ENCODE assay signal across 15 cellular contexts in genomic region chr10:96846926-96847325, GRCh38. TPM values are rescaled to one million over a fixed set of nuclear protein-coding genes. Genes with fewer than 3 reads are reported as not detected.
DNase-seq lines count a peak whose midpoint lies in the region; ATAC-seq and TF ChIP-seq lines count a peak whose summit lies in the region.
"Had no signal": no experiment of that assay in that cellular context is flagged by ENCODE, and none has a peak within 500 bp of the region (broad histone marks: within the 10 kb centered on the region; RNA-seq: fewer than 3 reads in every experiment).

No MANE protein-coding gene starts in this region.

- no peaks in the 10 kb centered on the region for H3K9me3 Mint-ChIP-seq in CD4-positive, CD25-positive, alpha-beta regulatory T cell
- H3K9me3 Mint-ChIP-seq: IgD-negative memory B cell had no signal

- peaks cover 91% of the 10 kb centered on the region for H3K79me2 ChIP-seq in PC-9 (ENCODE audit: low read depth)

- no peaks in the 10 kb centered on the region for H3K27me3 Mint-ChIP-seq in CD4-positive, CD25-positive, alpha-beta regulatory T cell
- H3K27me3 Mint-ChIP-seq: IgD-negative memory B cell had no signal

- POLR2A ChIA-PET in PC-9 (lab: Charles Lee; ENCODE audit: unreplicated experiment), result interaction anchor here (0.7 kb wide), 1 partner anchor 54 kb away, joined by 4 read pairs; no protein-coding TSS in a partner anchor

- TF ChIP-seq POLR2A in gastrocnemius medialis (IDR thresholded peaks at IDR 0.05), result no peak

- H3K4me3 ChIP-seq in CD4-positive, CD25-positive, alpha-beta regulatory T cell (ENCODE audit: low read depth, low read length), result no peak overlapping the region
- no peak overlapping the region for H3K4me3 ChIP-seq in PC-9
- H3K4me3 ChIP-seq in epithelial cell of esophagus (ENCODE audit: low read length), result no peak overlapping the region
- H3K4me3 ChIP-seq in gastrocnemius medialis, result no peak overlapping the region
- no peak overlapping the region for H3K4me3 ChIP-seq in left ventricle myocardium inferior
- H3K4me3 ChIP-seq: A549, SJSA1 had no signal

- peaks cover 18% of the 10 kb centered on the region for H4K20me1 ChIP-seq in PC-9 (ENCODE audit: insufficient read depth)

- H3K9me2 ChIP-seq in PC-9 (ENCODE audit: insufficient read depth), result no peaks in the 10 kb centered on the region

- no peak for TF ChIP-seq CTCF in PC-9 (conservative IDR thresholded peaks at IDR 0.05)
- TF ChIP-seq CTCF in epithelial cell of esophagus (IDR thresholded peaks at IDR 0.05; ENCODE audit: insufficient read depth, low read depth, low read length, missing control alignments), result no peak
- no peak for TF ChIP-seq CTCF in gastrocnemius medialis (IDR thresholded peaks at IDR 0.05 in 4 of 5, conservative IDR thresholded peaks at IDR 0.05 in 1 of 5)
- no peak for TF ChIP-seq CTCF in left ventricle myocardium inferior (IDR thresholded peaks at IDR 0.05; ENCODE audit: borderline replicate concordance)

- peak overlapping the region; percentile 50; the same call in 1 of the 2 replicates for H3K4me2 ChIP-seq in PC-9
- H3K4me2 ChIP-seq: A549 had no signal

- peaks cover 32 to 72% (median 47%) of the 10 kb centered on the region in 4 donors for H3K4me1 Mint-ChIP-seq in CD4-positive, CD25-positive, alpha-beta regulatory T cell

- peak overlapping the region in 2 of 3 donors; percentile 49 to 83 for H3K27ac Mint-ChIP-seq in CD4-positive, CD25-positive, alpha-beta regulatory T cell

- peaks cover 16% of the 10 kb centered on the region for H3K36me3 Mint-ChIP-seq in CD4-positive, CD25-positive, alpha-beta regulatory T cell

- no peak for ATAC-seq in CD4-positive, CD25-positive, alpha-beta regulatory T cell (ENCODE audit: low read depth in 2 of 2)
- no peak for ATAC-seq in gastrocnemius medialis
- ATAC-seq: A549 had no signal

- H3K4me1 ChIP-seq in CD4-positive, CD25-positive, alpha-beta regulatory T cell (ENCODE audit: control insufficient read depth, insufficient read depth, low read length, poor library complexity, severe bottlenecking), result peaks cover 9% of the 10 kb centered on the region
- H3K4me1 ChIP-seq in PC-9 (replicated peaks; ENCODE audit: insufficient read depth), result peaks cover 42% of the 10 kb centered on the region
- peaks cover 22 to 38% of the 10 kb centered on the region in 2 donors for H3K4me1 ChIP-seq in gastrocnemius medialis
- peaks cover 53% of the 10 kb centered on the region for H3K4me1 ChIP-seq in left ventricle myocardium inferior

- H3K9me3 ChIP-seq in CD4-positive, CD25-positive, alpha-beta regulatory T cell (ENCODE audit: control insufficient read depth in 2 of 2, low read length in 2 of 2), result no peaks in the 10 kb centered on the region
- no peaks in the 10 kb centered on the region for H3K9me3 ChIP-seq in PC-9 (ENCODE audit: insufficient read depth, low read depth)
- H3K9me3 ChIP-seq in gastrocnemius medialis, result no peaks in the 10 kb centered on the region
- no peaks in the 10 kb centered on the region for H3K9me3 ChIP-seq in left ventricle myocardium inferior (replicated peaks)
- H3K9me3 ChIP-seq: A549, SJSA1 had no signal

- no peak overlapping the region for H2AFZ ChIP-seq in PC-9

- BruUV-seq in PC-9 (replicated peaks; lab: Mats Ljungman, UMichigan), result no TSS peak

- CTCF ChIA-PET in PC-9 (lab: Charles Lee), result no interaction called here

- H3K4me3 Mint-ChIP-seq in CD4-positive, CD25-positive, alpha-beta regulatory T cell, result no peak overlapping the region
- H3K4me3 Mint-ChIP-seq: IgD-negative memory B cell had no signal

- DNase-seq in CD4-positive, CD25-positive, alpha-beta regulatory T cell, result no peak
- DNase-seq in PC-9 (no peak), epithelial cell of esophagus (ENCODE audit: low read depth) (peak; percentile 42), gastrocnemius medialis (no peak), NCI-H2081 (lab: John Stamatoyannopoulos, UW) (no peak), left ventricle myocardium inferior (no peak), NCI-H2171 (lab: John Stamatoyannopoulos, UW) (no peak), NCI-H345 treated with DMSO at 0.1 percent for 48 hours (lab: John Stamatoyannopoulos, UW; ENCODE audit: unreplicated experiment) (no peak)
- DNase-seq: C1 segment of cervical spinal cord, DMS53, NCI-H187 treated with DMSO at 0.1 percent for 48 hours, NCI-H748 treated with DMSO at 0.1 percent for 48 hours had no signal

- in situ Hi-C loops in gastrocnemius medialis (cut with MboI; ENCODE audit: low sequenced_read_pairs in 4 of 4), result no loop called here

- H3F3A ChIP-seq in PC-9 (ENCODE audit: insufficient read depth, low read depth), result no peaks in the 10 kb centered on the region; the same call in 1 of the 2 replicates

- H3K27ac ChIP-seq in CD4-positive, CD25-positive, alpha-beta regulatory T cell (ENCODE audit: insufficient read depth, low read length, poor library complexity, severe bottlenecking), result no peak overlapping the region
- peak overlapping the region; percentile 46 for H3K27ac ChIP-seq in PC-9
- peak overlapping the region; percentile 4 to 69 (median 26) for H3K27ac ChIP-seq in gastrocnemius medialis
- no peak overlapping the region for H3K27ac ChIP-seq in left ventricle myocardium inferior (replicated peaks)
- H3K27ac ChIP-seq: A549 had no signal

- H3K36me3 ChIP-seq in CD4-positive, CD25-positive, alpha-beta regulatory T cell (ENCODE audit: control insufficient read depth, insufficient read depth, low read length), result peaks cover 5% of the 10 kb centered on the region
- H3K36me3 ChIP-seq in PC-9 (ENCODE audit: low read depth) (no peaks in the 10 kb centered on the region), gastrocnemius medialis (no peaks in the 10 kb centered on the region), left ventricle myocardium inferior (no peaks in the 10 kb centered on the region)

- H3K27me3 ChIP-seq in CD4-positive, CD25-positive, alpha-beta regulatory T cell (ENCODE audit: control insufficient read depth, insufficient read depth, low read length), result no peaks in the 10 kb centered on the region
- H3K27me3 ChIP-seq in PC-9 (ENCODE audit: insufficient read depth, low read depth) (no peaks in the 10 kb centered on the region), gastrocnemius medialis (no peaks in the 10 kb centered on the region), left ventricle myocardium inferior (ENCODE audit: low read depth) (no peaks in the 10 kb centered on the region)
- H3K27me3 ChIP-seq: SJSA1 had no signal

- intact Hi-C loops in PC-9 (cut with micrococcal nuclease; ENCODE audit: unreplicated experiment), result no loop called here
- intact Hi-C loops in gastrocnemius medialis (cut with DNase I; ENCODE audit: low total_unique reads), result no loop called here
- intact Hi-C loops in left ventricle myocardium inferior (cut with micrococcal nuclease), result no loop called here

RNA-seq across cellular contexts. Expression of gene LCOR, which starts 14.8 kb away (rescaled TPM):
- total RNA-seq in CD4-positive, CD25-positive, alpha-beta regulatory T cell, result 63.1 TPM
- polyA plus RNA-seq in CD4-positive, CD25-positive, alpha-beta regulatory T cell, result 10 to 100 TPM; 12.7 to 17.7 (median 16.3) TPM
- total RNA-seq in PC-9 (2021), result 28.1 and 36.4 TPM in 2 replicates
- total RNA-seq in gastrocnemius medialis, result 10 to 100 TPM in 3 of 4 donors, 1 to 10 TPM in 1; 9.2 to 20.0 (median 14.6) TPM
- 18.9 TPM for total RNA-seq in left ventricle myocardium inferior

Comparison
In these comparisons a context has a peak if more than half of its experiments do, and no peak if none do; other contexts are left out.
1. H3K27ac ChIP-seq: peak in PC-9 (single experiment) and gastrocnemius medialis (4 of 4); none in CD4-positive, CD25-positive, alpha-beta regulatory T cell (single experiment) and left ventricle myocardium inferior (single experiment).